ENCODE assay signal across 1 cellular context in the genomic region with DNA sequence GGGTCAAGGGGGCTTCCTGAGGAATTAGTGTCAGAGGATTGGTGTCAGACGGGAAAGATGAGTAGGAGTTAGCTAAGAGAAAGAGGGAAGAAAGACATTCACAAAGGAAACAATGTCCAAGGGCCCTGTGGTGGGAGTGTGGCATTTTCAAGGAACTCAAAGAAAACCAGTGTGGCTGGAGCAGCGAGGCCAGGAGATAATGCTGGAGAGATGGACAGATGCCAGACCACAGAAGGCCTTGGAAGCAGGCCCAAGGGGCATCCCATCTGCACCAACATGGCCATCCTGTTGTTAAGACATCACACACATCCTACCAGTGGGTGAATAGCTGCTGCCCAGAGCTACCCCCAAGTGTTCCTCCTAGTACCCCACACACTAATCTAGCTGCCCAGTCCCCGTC.
TF ChIP-seq lines count a peak whose summit lies in the region.

No MANE protein-coding gene starts in this region.

TF ChIP-seq in K562, 482 proteins besides CTCF, POLR2A, EP300 and RAD21:
- TF ChIP-seq NFIC (IDR thresholded peaks at IDR 0.05) (peak; percentile 37), ARNT (IDR thresholded peaks at IDR 0.05) (no peak)
